9 cellular contexts compared by ENCODE assay signal in the genomic region with DNA sequence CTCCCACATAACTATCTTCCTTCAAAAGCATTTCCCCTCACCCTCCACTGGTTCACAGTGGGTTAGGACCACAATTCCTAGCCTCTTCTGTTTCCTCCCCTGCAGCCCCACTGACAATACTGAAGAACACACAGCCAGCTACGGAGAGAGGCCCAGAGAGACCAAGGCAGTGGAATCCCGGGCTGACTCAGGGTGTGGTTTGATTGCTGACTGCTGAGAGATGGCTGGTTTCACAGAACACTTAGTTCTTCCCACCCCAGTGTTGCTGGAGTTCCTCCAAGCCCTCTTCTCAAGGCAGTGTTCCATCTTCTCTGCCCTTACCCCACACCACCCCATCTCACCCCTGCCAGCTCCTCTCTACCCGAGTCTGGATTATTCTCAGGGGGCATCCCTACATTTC.
DNase-seq lines count a peak whose midpoint lies in the region; ATAC-seq and TF ChIP-seq lines count a peak whose summit lies in the region.
"Had no signal": no experiment of that assay in that cellular context is flagged by ENCODE, and none has a peak within 500 bp of the region (broad histone marks: within the 10 kb centered on the region; RNA-seq: fewer than 3 reads in every experiment).

No MANE protein-coding gene starts in this region.

- peaks cover 0 to 2% of the 10 kb centered on the region in 2 donors for H3K36me3 ChIP-seq in stomach smooth muscle (ENCODE audit: control insufficient read depth in 2 of 2, insufficient read depth in 2 of 2, low read length in 2 of 2)

- no peak overlapping the region for H3K9ac ChIP-seq in stomach smooth muscle (ENCODE audit: low read length in 2 of 2)

- peak; percentile 82 for DNase-seq in astrocyte of the cerebellum (ENCODE audit: low read depth)
- peak; percentile 94 for DNase-seq in iris pigment epithelial cell (ENCODE audit: low read depth)
- no peak for DNase-seq in activated effector memory CD4-positive, alpha-beta T cell treated with Interleukin-2 at 50 U/mL for 16 hours
- DNase-seq in SKM-1 (lab: John Stamatoyannopoulos, UW; ENCODE audit: unreplicated experiment): no peak
- DNase-seq in NCI-H146 (lab: John Stamatoyannopoulos, UW): no peak

- no peak for TF ChIP-seq POLR2A in GM18505 (IDR thresholded peaks at IDR 0.05; ENCODE audit: borderline replicate concordance, extremely low read depth, insufficient read depth, insufficient read length)

- peak overlapping the region; percentile 67 for H3K27ac ChIP-seq in stomach smooth muscle (ENCODE audit: low read length)
- H3K27ac ChIP-seq: VCaP had no signal

- ATAC-seq in HG03342 (IDR thresholded peaks at IDR 0.05; ENCODE audit: unreplicated experiment) (peak; percentile 42), GM18505 (IDR thresholded peaks at IDR 0.05; ENCODE audit: unreplicated experiment) (no peak)

- in situ Hi-C loops in astrocyte of the cerebellum (cut with HindIII; ENCODE audit: low sequenced_read_pairs): no loop called here

- H3K27me3 ChIP-seq in stomach smooth muscle (ENCODE audit: control insufficient read depth in 1 of 2, insufficient read depth in 2 of 2, low read length in 2 of 2): no peaks in the 10 kb centered on the region

- peaks cover 57% of the 10 kb centered on the region for H3K4me1 ChIP-seq in stomach smooth muscle (ENCODE audit: control insufficient read depth, insufficient read depth, low read length)

- no peaks in the 10 kb centered on the region for H3K9me3 ChIP-seq in stomach smooth muscle (ENCODE audit: control insufficient read depth in 2 of 2, low read length in 2 of 2)

- H3K4me3 ChIP-seq in astrocyte of the cerebellum (ENCODE audit: low read depth, low read length): no peak overlapping the region
- H3K4me3 ChIP-seq in stomach smooth muscle (ENCODE audit: low read length in 2 of 2): peak overlapping the region in 1 of 2 donors; percentile 54

- TF ChIP-seq CTCF in astrocyte of the cerebellum (IDR thresholded peaks at IDR 0.05; ENCODE audit: low read depth, low read length, missing control alignments): no peak

Comparison
In these comparisons a context has a peak if more than half of its experiments do, and no peak if none do; other contexts are left out.
1. DNase-seq: peak in astrocyte of the cerebellum (single experiment) and iris pigment epithelial cell (single experiment); none in activated effector memory CD4-positive, alpha-beta T cell treated with Interleukin-2 at 50 U/mL for 16 hours (single experiment), SKM-1 (single experiment) and NCI-H146 (single experiment).